In genomic region chr9:129328357-129329103, GRCh38 we compare ENCODE assay signal across 14 cellular contexts.
DNase-seq lines count a peak whose midpoint lies in the region; ATAC-seq and TF ChIP-seq lines count a peak whose summit lies in the region.
"Had no signal": no experiment of that assay in that cellular context is flagged by ENCODE, and none has a peak within 500 bp of the region (broad histone marks: within the 10 kb centered on the region; RNA-seq: fewer than 3 reads in every experiment).

No MANE protein-coding gene starts in this region.

- CTCF ChIA-PET in HCT116 (lab: Charles Lee): no interaction called here
- CTCF ChIA-PET in Calu3 (lab: Charles Lee): no interaction called here

- no peak for TF ChIP-seq RAD21 in HCT116 (IDR thresholded peaks at IDR 0.05; ENCODE audit: low read depth)

- H3K36me3 Mint-ChIP-seq in activated T-helper 1 cell treated with anti-CD3 and anti-CD28 coated beads, Interleukin-12 subunit alpha, Interleukin-12 subunit beta, Interleukin-2, Interleukin-4 antibody, amounts not matched to agents 30 ng/mL and 10 ng/mL and 1 ng/mL, durations not matched to agents 14 hours and 24 hours and 36 hours (ENCODE audit: low read depth): no peaks in the 10 kb centered on the region
- H3K36me3 Mint-ChIP-seq in Calu3 (ENCODE audit: insufficient read depth, unreplicated experiment) (peaks cover 2% of the 10 kb centered on the region), glutamatergic neuron (ENCODE audit: unreplicated experiment) (no peaks in the 10 kb centered on the region)

- no peak for ATAC-seq in HCT116
- ATAC-seq: T-helper 17 cell had no signal

- H2AFZ ChIP-seq in HCT116 (ENCODE audit: low read depth, low read length, poor library complexity, severe bottlenecking): peak overlapping the region; percentile 15

- no peak overlapping the region for H3K4me3 Mint-ChIP-seq in activated T-helper 1 cell treated with anti-CD3 and anti-CD28 coated beads, Interleukin-12 subunit alpha, Interleukin-12 subunit beta, Interleukin-2, Interleukin-4 antibody, amounts not matched to agents 30 ng/mL and 10 ng/mL and 1 ng/mL, durations not matched to agents 14 hours and 24 hours and 36 hours
- H3K4me3 Mint-ChIP-seq in Calu3 (ENCODE audit: low read depth, unreplicated experiment): no peak overlapping the region
- no peak overlapping the region for H3K4me3 Mint-ChIP-seq in glutamatergic neuron (ENCODE audit: unreplicated experiment)
- H3K4me3 Mint-ChIP-seq: T-helper 17 cell had no signal

- peaks cover 14 to 32% of the 10 kb centered on the region in 2 experiments for H3K4me1 ChIP-seq in HCT116 (ENCODE audit: control insufficient read depth in 1 of 2, insufficient read depth in 2 of 2, low read length in 2 of 2)
- peaks cover 16 to 24% (median 18%) of the 10 kb centered on the region in 3 donors for H3K4me1 ChIP-seq in skeletal muscle tissue (ENCODE audit: control insufficient read depth in 3 of 3, insufficient read depth in 3 of 3, low read length in 3 of 3)
- H3K4me1 ChIP-seq: prostate gland had no signal

- TF ChIP-seq CTCF in HCT116 (IDR thresholded peaks at IDR 0.05 in 2 of 3, conservative IDR thresholded peaks at IDR 0.05 in 1 of 3; ENCODE audit: borderline replicate concordance in 1 of 3, insufficient read depth in 1 of 3, low read depth in 2 of 3, low read length in 2 of 3) (no peak), WERI-Rb-1 (IDR thresholded peaks at IDR 0.05; ENCODE audit: low read depth, low read length) (0 out of 2 replicates have a peak, but pooled peaks have one; percentile 2), GM10266 (IDR thresholded peaks at IDR 0.05; ENCODE audit: control insufficient read depth, insufficient read depth, low read depth, missing control alignments) (no peak), Calu3 (IDR thresholded peaks at IDR 0.05; ENCODE audit: unreplicated experiment) (no peak), glutamatergic neuron (IDR thresholded peaks at IDR 0.05; ENCODE audit: partially characterized antibody, unreplicated experiment) (no peak)

- POLR2A ChIA-PET in HCT116 (lab: Charles Lee): interaction anchor here (2.1 kb wide), 1 partner anchor 151 kb away, joined by 4 read pairs; the partner anchor contains the start of gene IER5L

- no peak overlapping the region for H3K27ac ChIP-seq in HCT116 (ENCODE audit: low read depth, low read length)
- no peak overlapping the region for H3K27ac ChIP-seq in WERI-Rb-1
- peak overlapping the region; percentile 60 for H3K27ac ChIP-seq in skeletal muscle tissue (ENCODE audit: low read depth, low read length)
- H3K27ac ChIP-seq: HL-60, prostate gland, suprapubic skin had no signal

- H3K27me3 Mint-ChIP-seq in activated T-helper 1 cell treated with anti-CD3 and anti-CD28 coated beads, Interleukin-12 subunit alpha, Interleukin-12 subunit beta, Interleukin-2, Interleukin-4 antibody, amounts not matched to agents 30 ng/mL and 10 ng/mL and 1 ng/mL, durations not matched to agents 14 hours and 24 hours and 36 hours (ENCODE audit: insufficient read depth): no peaks in the 10 kb centered on the region
- H3K27me3 Mint-ChIP-seq in Calu3 (ENCODE audit: unreplicated experiment) (no peaks in the 10 kb centered on the region), glutamatergic neuron (ENCODE audit: unreplicated experiment) (peaks cover 2% of the 10 kb centered on the region)

- no peaks in the 10 kb centered on the region for H3K79me2 ChIP-seq in HCT116 (ENCODE audit: insufficient read depth, low read length)

- H3K9ac ChIP-seq in HCT116 (ENCODE audit: low read length): no peak overlapping the region
- no peak overlapping the region for H3K9ac ChIP-seq in skeletal muscle tissue (ENCODE audit: low read depth in 1 of 3, low read length in 3 of 3)

- H3K4me1 Mint-ChIP-seq in activated T-helper 1 cell treated with anti-CD3 and anti-CD28 coated beads, Interleukin-12 subunit alpha, Interleukin-12 subunit beta, Interleukin-2, Interleukin-4 antibody, amounts not matched to agents 30 ng/mL and 10 ng/mL and 1 ng/mL, durations not matched to agents 14 hours and 24 hours and 36 hours (ENCODE audit: low read depth): peaks cover 17% of the 10 kb centered on the region
- H3K4me1 Mint-ChIP-seq in Calu3 (ENCODE audit: low read depth, unreplicated experiment) (peaks cover 3% of the 10 kb centered on the region), glutamatergic neuron (ENCODE audit: low read depth, unreplicated experiment) (peaks cover 4% of the 10 kb centered on the region)

- peaks cover 11% of the 10 kb centered on the region for H3K9me3 Mint-ChIP-seq in activated T-helper 1 cell treated with anti-CD3 and anti-CD28 coated beads, Interleukin-12 subunit alpha, Interleukin-12 subunit beta, Interleukin-2, Interleukin-4 antibody, amounts not matched to agents 30 ng/mL and 10 ng/mL and 1 ng/mL, durations not matched to agents 14 hours and 24 hours and 36 hours
- H3K9me3 Mint-ChIP-seq in Calu3 (ENCODE audit: low read depth, unreplicated experiment) (no peaks in the 10 kb centered on the region), glutamatergic neuron (ENCODE audit: unreplicated experiment) (peaks cover under 1% of the 10 kb centered on the region)

- H3K27me3 ChIP-seq in HCT116 (ENCODE audit: insufficient read depth, low read length) (no peaks in the 10 kb centered on the region), WERI-Rb-1 (ENCODE audit: insufficient read depth, low read depth, severe bottlenecking) (no peaks in the 10 kb centered on the region), skeletal muscle tissue (ENCODE audit: control insufficient read depth in 3 of 3, insufficient read depth in 3 of 3, low read length in 3 of 3) (no peaks in the 10 kb centered on the region)
- H3K27me3 ChIP-seq: suprapubic skin had no signal

- H3K9me2 ChIP-seq in HCT116 (ENCODE audit: insufficient read depth): no peaks in the 10 kb centered on the region

- intact Hi-C loops in HCT116 (cut with micrococcal nuclease) (no loop called here), Calu3 (cut with micrococcal nuclease; ENCODE audit: unreplicated experiment) (no loop called here)
- intact Hi-C loops in activated T-helper 1 cell treated with anti-CD3 and anti-CD28 coated beads, Interleukin-12 subunit alpha, Interleukin-12 subunit beta, Interleukin-2, Interleukin-4 antibody, amounts not matched to agents 30 ng/mL and 10 ng/mL and 1 ng/mL, durations not matched to agents 14 hours and 24 hours and 36 hours (cut with micrococcal nuclease): loop anchor here (10.0 kb wide), 1 partner anchor 156 kb away; no protein-coding TSS in a partner anchor

- H3K4me2 ChIP-seq in HCT116 (ENCODE audit: low read length): no peak overlapping the region

- H3K9me3 ChIP-seq in HCT116 (ENCODE audit: control insufficient read depth in 1 of 2, insufficient read depth in 1 of 2, low read depth in 1 of 2, low read length in 2 of 2) (peaks cover 0 to 18% of the 10 kb centered on the region in 2 experiments; a peak in 1 of 4 replicates), WERI-Rb-1 (ENCODE audit: severe bottlenecking) (peaks cover 4% of the 10 kb centered on the region), skeletal muscle tissue (ENCODE audit: control insufficient read depth in 3 of 3, low read length in 3 of 3) (peaks cover 6 to 7% (median 6%) of the 10 kb centered on the region in 3 donors)
- H3K9me3 ChIP-seq: prostate gland had no signal

- RAD21 ChIA-PET in HCT116 (lab: Charles Lee; ENCODE audit: low non-redundant PET in 1 of 2, low total read pairs in 2 of 2, uncharacterized antibody in 2 of 2, unreplicated experiment in 2 of 2): no interaction called here

- no peak overlapping the region for H3K27ac Mint-ChIP-seq in activated T-helper 1 cell treated with anti-CD3 and anti-CD28 coated beads, Interleukin-12 subunit alpha, Interleukin-12 subunit beta, Interleukin-2, Interleukin-4 antibody, amounts not matched to agents 30 ng/mL and 10 ng/mL and 1 ng/mL, durations not matched to agents 14 hours and 24 hours and 36 hours
- no peak overlapping the region for H3K27ac Mint-ChIP-seq in Calu3 (ENCODE audit: unreplicated experiment)
- H3K27ac Mint-ChIP-seq in glutamatergic neuron (ENCODE audit: unreplicated experiment): no peak overlapping the region
- H3K27ac Mint-ChIP-seq: T-helper 17 cell had no signal

- no peaks in the 10 kb centered on the region for H4K20me1 ChIP-seq in HCT116 (ENCODE audit: insufficient read depth)

- TF ChIP-seq POLR2A in HCT116 (IDR thresholded peaks at IDR 0.05; ENCODE audit: borderline replicate concordance, extremely low read depth, insufficient read depth, insufficient read length): no peak

- no TSS peak for BruUV-seq in HCT116 (replicated peaks; lab: Mats Ljungman, UMichigan)
- BruUV-seq in Calu3 (replicated peaks; lab: Mats Ljungman, UMichigan): no TSS peak

- DNase-seq in HCT116 (ENCODE audit: low read depth, low spot score) (no peak), WERI-Rb-1 (no peak), fibroblast of peridontal ligament (ENCODE audit: extremely low read depth) (peak; percentile 62), GM10266 (ENCODE audit: extremely low spot score) (no peak), Calu3 (no peak), glutamatergic neuron (no peak)
- no peak for DNase-seq in activated T-helper 1 cell treated with anti-CD3 and anti-CD28 coated beads, Interleukin-12 subunit alpha, Interleukin-12 subunit beta, Interleukin-2, Interleukin-4 antibody, amounts not matched to agents 30 ng/mL and 10 ng/mL and 1 ng/mL, durations not matched to agents 14 hours and 24 hours and 36 hours (ENCODE audit: low spot score)
- DNase-seq: Caco-2, NCI-H2227 treated with DMSO at 0.1 percent for 48 hours, T-helper 17 cell had no signal

- H3K36me3 ChIP-seq in HCT116 (ENCODE audit: control insufficient read depth in 1 of 2, insufficient read depth in 2 of 2, low read length in 2 of 2): no peaks in the 10 kb centered on the region
- no peaks in the 10 kb centered on the region for H3K36me3 ChIP-seq in WERI-Rb-1
- no peaks in the 10 kb centered on the region for H3K36me3 ChIP-seq in skeletal muscle tissue (ENCODE audit: control insufficient read depth in 3 of 3, insufficient read depth in 3 of 3, low read length in 3 of 3)
- H3K36me3 ChIP-seq: prostate gland, suprapubic skin had no signal

- H3K4me3 ChIP-seq in HCT116 (replicated peaks in 1 of 2; ENCODE audit: low read depth in 1 of 2, low read length in 2 of 2) (no peak overlapping the region), WERI-Rb-1 (ENCODE audit: low read depth, low read length) (no peak overlapping the region), skeletal muscle tissue (ENCODE audit: low read length in 3 of 3) (no peak overlapping the region)
- H3K4me3 ChIP-seq: prostate gland, suprapubic skin had no signal

TF ChIP-seq in HCT116, 20 proteins besides CTCF, POLR2A, EP300 and RAD21 (continues in another document):
- no peak for TF ChIP-seq ATF3 (IDR thresholded peaks at IDR 0.05)
- no peak for TF ChIP-seq SP1 (IDR thresholded peaks at IDR 0.05; ENCODE audit: low read depth)
- no peak for TF ChIP-seq POLR2AphosphoS5 (IDR thresholded peaks at IDR 0.05; ENCODE audit: low read depth, low read length)
- no peak for TF ChIP-seq CBX3 (IDR thresholded peaks at IDR 0.05; ENCODE audit: low read depth)
- no peak for TF ChIP-seq EZH2 (IDR thresholded peaks at IDR 0.05)
